8 cellular contexts compared by ENCODE assay signal in the genomic region with DNA sequence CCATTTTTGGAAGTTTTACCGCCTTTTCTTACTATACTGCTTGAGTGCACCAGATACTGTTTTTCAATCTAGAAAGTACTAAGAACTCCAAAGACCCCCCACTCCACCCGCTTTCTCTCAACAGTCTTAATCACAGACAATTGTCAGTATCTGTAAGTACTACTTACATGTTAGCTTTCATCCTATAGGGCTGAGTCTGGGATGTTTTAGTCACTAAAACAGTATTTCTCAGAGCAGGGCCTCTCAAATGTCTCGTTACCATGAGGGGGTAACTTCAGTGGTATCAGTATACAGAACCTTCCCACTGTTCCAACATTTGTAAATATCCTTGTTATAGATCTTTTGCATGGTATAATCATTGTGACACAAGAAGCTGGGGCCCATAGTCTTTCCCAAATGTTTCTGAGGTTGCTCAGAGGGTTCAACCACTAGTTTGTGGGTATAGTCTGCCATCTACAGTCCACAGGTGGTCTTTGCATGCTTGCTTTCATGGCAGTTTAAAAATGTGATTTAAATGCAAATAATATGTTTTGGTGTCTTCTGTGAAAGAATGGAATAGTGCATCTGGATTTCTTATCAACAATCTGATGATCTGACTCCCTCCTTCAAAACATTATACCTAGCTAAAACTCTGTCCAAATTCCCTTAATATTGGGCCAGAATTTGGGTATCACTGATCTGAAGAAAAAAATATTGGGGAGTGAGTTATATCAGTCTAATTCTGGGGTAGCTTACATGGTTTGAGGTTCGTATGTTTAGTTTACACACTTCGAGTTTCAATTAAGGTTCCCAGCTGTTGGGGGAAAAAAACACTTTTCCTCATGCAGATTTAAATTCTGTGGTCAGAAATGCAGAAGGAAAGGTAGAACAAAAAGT. TPM values are rescaled to one million over a fixed set of nuclear protein-coding genes. Genes with fewer than 3 reads are reported as not detected.
DNase-seq lines count a peak whose midpoint lies in the region; ATAC-seq and TF ChIP-seq lines count a peak whose summit lies in the region.

No MANE protein-coding gene starts in this region.

- peak; percentile 82 for TF ChIP-seq CTCF in cardiac muscle cell (IDR thresholded peaks at IDR 0.05; ENCODE audit: low read depth, low read length)
- TF ChIP-seq CTCF in retinal pigment epithelial cell (conservative IDR thresholded peaks at IDR 0.05; ENCODE audit: low read depth, low read length), result peak; percentile 89

- peak; percentile 62 for ATAC-seq in GM21529 (IDR thresholded peaks at IDR 0.05; ENCODE audit: unreplicated experiment)
- ATAC-seq in HG02678 (IDR thresholded peaks at IDR 0.05; ENCODE audit: unreplicated experiment), result no peak
- no peak for ATAC-seq in GM21737 (IDR thresholded peaks at IDR 0.05; ENCODE audit: unreplicated experiment)

- no peaks in the 10 kb centered on the region for H3K36me3 ChIP-seq in cardiac muscle cell

- H3K4me1 Mint-ChIP-seq in activated CD4-positive, alpha-beta memory T cell treated with anti-CD3 and anti-CD28 coated beads for 36 hours (ENCODE audit: low read depth), result no peaks in the 10 kb centered on the region

- no peaks in the 10 kb centered on the region for H3K9me3 ChIP-seq in cardiac muscle cell (ENCODE audit: low read depth)

- no peak overlapping the region for H3K27ac Mint-ChIP-seq in activated CD4-positive, alpha-beta memory T cell treated with anti-CD3 and anti-CD28 coated beads for 36 hours

- DNase-seq in DMS114 treated with DMSO at 0.1 percent for 48 hours (lab: John Stamatoyannopoulos, UW; ENCODE audit: unreplicated experiment), result peak; percentile 39
- DNase-seq in NCI-H2081 treated with DMSO at 0.1 percent for 48 hours (lab: John Stamatoyannopoulos, UW), result peak; percentile 38
- DNase-seq in activated CD4-positive, alpha-beta memory T cell treated with anti-CD3 and anti-CD28 coated beads for 36 hours, result peak; percentile 27
- DNase-seq in cardiac muscle cell (ENCODE audit: low read depth in 1 of 2, low spot score in 1 of 2), result peak; percentile 74 to 81
- no peak for DNase-seq in retinal pigment epithelial cell (ENCODE audit: low read depth)

- CTCF ChIA-PET in activated CD4-positive, alpha-beta memory T cell treated with anti-CD3 and anti-CD28 coated beads for 36 hours (lab: Charles Lee), result interaction anchor here (0.6 to 7.5 kb wide), 12 partner anchors 8 to 726 kb away, joined by 3 to 72 read pairs (median 3); no protein-coding TSS in a partner anchor

- no peak overlapping the region for H3K27ac ChIP-seq in cardiac muscle cell

- H3K27me3 Mint-ChIP-seq in activated CD4-positive, alpha-beta memory T cell treated with anti-CD3 and anti-CD28 coated beads for 36 hours, result peaks cover 3% of the 10 kb centered on the region

- H3K4me1 ChIP-seq in cardiac muscle cell (ENCODE audit: low read depth), result peaks cover 8% of the 10 kb centered on the region

- H3K4me3 Mint-ChIP-seq in activated CD4-positive, alpha-beta memory T cell treated with anti-CD3 and anti-CD28 coated beads for 36 hours, result no peak overlapping the region

- POLR2A ChIA-PET in activated CD4-positive, alpha-beta memory T cell treated with anti-CD3 and anti-CD28 coated beads for 36 hours (lab: Charles Lee), result no interaction called here

- no peak overlapping the region for H3K4me3 ChIP-seq in cardiac muscle cell
- no peak overlapping the region for H3K4me3 ChIP-seq in retinal pigment epithelial cell (ENCODE audit: low read length)

- H3K36me3 Mint-ChIP-seq in activated CD4-positive, alpha-beta memory T cell treated with anti-CD3 and anti-CD28 coated beads for 36 hours, result no peaks in the 10 kb centered on the region

- no peaks in the 10 kb centered on the region for H3K27me3 ChIP-seq in cardiac muscle cell

- intact Hi-C loops in activated CD4-positive, alpha-beta memory T cell treated with anti-CD3 and anti-CD28 coated beads for 36 hours (cut with micrococcal nuclease), result loop anchor here (1.0 to 10.0 kb wide), 3 partner anchors 47 to 364 kb away; a partner anchor contains a TSS

- H3K9me3 Mint-ChIP-seq in activated CD4-positive, alpha-beta memory T cell treated with anti-CD3 and anti-CD28 coated beads for 36 hours, result peaks cover 2% of the 10 kb centered on the region

RNA-seq across cellular contexts. Expression of a gene that starts 18.0 kb away (rescaled TPM):
- total RNA-seq in activated CD4-positive, alpha-beta memory T cell treated with anti-CD3 and anti-CD28 coated beads for 36 hours, result 10 to 100 TPM; 33.5 to 34.5 TPM
- 25.5 and 34.6 TPM in 2 replicates for total RNA-seq in cardiac muscle cell
- polyA plus RNA-seq in cardiac muscle cell, result 14.3 and 15.9 TPM in 2 replicates
